ENCODE assay signal across 8 cellular contexts in genomic region chr6:134822920-134823430, GRCh38.
DNase-seq lines count a peak whose midpoint lies in the region; ATAC-seq lines count a peak whose summit lies in the region.

No MANE protein-coding gene starts in this region.

- H3K4me1 Mint-ChIP-seq in naive thymus-derived CD8-positive, alpha-beta T cell = peaks cover 0 to 4% (median 3%) of the 10 kb centered on the region in 4 donors

- POLR2A ChIA-PET in naive thymus-derived CD8-positive, alpha-beta T cell (lab: Charles Lee) = interaction anchor here (1.2 kb wide), 1 partner anchor 649 kb away, joined by 3 read pairs; no protein-coding TSS in a partner anchor

- H3K36me3 Mint-ChIP-seq in naive thymus-derived CD8-positive, alpha-beta T cell = no peaks in the 10 kb centered on the region

- no peak overlapping the region for H3K27ac Mint-ChIP-seq in naive thymus-derived CD8-positive, alpha-beta T cell

- peaks cover 0 to 4% (median 2%) of the 10 kb centered on the region in 5 donors for H3K27me3 Mint-ChIP-seq in naive thymus-derived CD8-positive, alpha-beta T cell

- H3K4me3 Mint-ChIP-seq in naive thymus-derived CD8-positive, alpha-beta T cell = no peak overlapping the region

- DNase-seq in CMK (ENCODE audit: low read depth) (peak; percentile 27), NCI-H460 (ENCODE audit: extremely low read depth, low read depth) (peak; percentile 82), fibroblast of gingiva (ENCODE audit: low read depth) (peak; percentile 77), ureter (ENCODE audit: low spot score) (peak; percentile 50)
- peak; percentile 2 for DNase-seq in activated CD4-positive, alpha-beta T cell treated with anti-CD3 and anti-CD28 coated beads, Interleukin-2, amount 50 U/mL, for 1 hour
- peak in 8 of 10 donors; percentile 6 to 64 (median 38) for DNase-seq in naive thymus-derived CD8-positive, alpha-beta T cell

- H3K9me3 Mint-ChIP-seq in naive thymus-derived CD8-positive, alpha-beta T cell = peaks cover 0 to 3% (median 0%) of the 10 kb centered on the region in 9 donors

- ATAC-seq in GM19324 (IDR thresholded peaks at IDR 0.05; ENCODE audit: low FRiP score, unreplicated experiment) = peak; percentile 48
- peak; percentile 65 for ATAC-seq in HG03439 (IDR thresholded peaks at IDR 0.05; ENCODE audit: unreplicated experiment)
- ATAC-seq in naive thymus-derived CD8-positive, alpha-beta T cell = peak; percentile 62 to 85

Comparison
In these comparisons a context has a peak if more than half of its experiments do, and no peak if none do; other contexts are left out.
1. Peak in every context shown above with its lines: DNase-seq and ATAC-seq.
2. DNase-seq: peak in every context shown above with its lines; median percentile 82 in NCI-H460; 77 in fibroblast of gingiva; 50 in ureter; 38 in naive thymus-derived CD8-positive, alpha-beta T cell; 27 in CMK; 2 in activated CD4-positive, alpha-beta T cell treated with anti-CD3 and anti-CD28 coated beads, Interleukin-2, amount 50 U/mL, for 1 hour.